In the genomic region with DNA sequence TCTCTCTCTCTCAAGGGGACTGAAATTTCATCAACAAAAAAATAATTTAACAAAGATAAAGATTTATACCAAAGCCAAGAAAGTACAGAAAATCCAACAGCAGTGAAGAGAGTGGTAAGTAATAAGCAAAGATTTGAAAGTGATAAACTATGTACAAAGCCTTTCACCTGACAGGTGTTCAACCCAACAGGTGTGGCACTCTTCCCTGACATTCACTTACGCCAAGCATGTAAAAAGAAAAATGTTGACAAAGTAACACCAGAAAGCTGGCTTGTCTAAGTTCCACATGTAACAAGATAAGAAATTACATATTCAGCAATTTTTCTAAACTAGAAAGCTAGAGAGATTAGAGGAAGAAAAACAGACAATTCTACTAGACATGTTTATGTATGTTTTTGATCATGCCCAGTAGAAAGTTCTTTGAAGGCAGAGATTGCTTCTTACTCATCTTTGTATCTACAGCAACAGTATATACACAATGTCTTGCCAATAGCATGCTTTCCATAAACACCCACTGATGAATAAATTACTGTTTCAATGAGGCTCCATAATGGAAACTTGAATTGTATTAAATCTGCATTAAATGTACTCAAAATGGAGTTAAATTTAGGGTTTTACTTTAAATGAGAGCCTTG, we compare ENCODE assay signal across 1 cellular context.
TF ChIP-seq lines count a peak whose summit lies in the region.

No MANE protein-coding gene starts in this region.

TF ChIP-seq in HepG2, 621 proteins besides CTCF, POLR2A, EP300 and RAD21:
- no peak for TF ChIP-seq ZNF800 (CRISPR knock-in tag; IDR thresholded peaks at IDR 0.05)
- peak; percentile 89 for TF ChIP-seq MAFF (IDR thresholded peaks at IDR 0.05; ENCODE audit: low read depth, low read length)
- no peak for TF ChIP-seq SIX4 (CRISPR knock-in tag; IDR thresholded peaks at IDR 0.05)
- peak; percentile 92 to 94 for TF ChIP-seq MAFK (conservative IDR thresholded peaks at IDR 0.05 in 1 of 2, IDR thresholded peaks at IDR 0.05 in 1 of 2; ENCODE audit: low read length in 2 of 2)
